In the genomic region with DNA sequence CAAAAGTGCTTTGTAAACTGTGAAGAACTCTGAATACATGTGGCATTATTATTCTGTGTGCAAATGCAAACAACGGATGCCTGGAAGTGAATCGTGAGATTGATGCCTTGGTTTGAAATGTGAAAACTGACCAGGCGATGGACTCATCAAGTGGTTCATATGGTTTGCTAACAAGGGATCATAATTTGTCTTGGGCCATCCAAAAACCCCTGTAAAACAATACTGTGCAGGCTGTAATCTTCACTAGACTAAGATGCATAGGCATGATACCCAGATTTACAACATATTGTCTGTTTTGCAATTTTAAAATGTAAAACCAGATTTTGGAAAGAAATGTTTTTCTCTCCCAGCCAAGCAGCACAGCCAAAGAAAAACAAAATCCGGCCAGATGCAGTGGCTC, we compare ENCODE assay signal across 38 cellular contexts.
"Had no signal": no experiment of that assay in that cellular context is flagged by ENCODE, and none has a peak within 500 bp of the region (broad histone marks: within the 10 kb centered on the region; RNA-seq: fewer than 3 reads in every experiment).

No MANE protein-coding gene starts in this region.

- H3K27ac ChIP-seq: adrenal gland, ascending aorta, body of pancreas, brain microvascular endothelial cell, cardiac muscle cell had no signal

- H3K36me3 Mint-ChIP-seq: activated naive CD4-positive, alpha-beta T cell treated with anti-CD3 and anti-CD28 coated beads, Interleukin-2, amount 10 ng/mL, durations not matched to agents 7 days and 5 days; activated naive CD4-positive, alpha-beta T cell treated with anti-CD3 and anti-CD28 coated beads, Interleukin-2, amount 50 U/mL, for 24 hours; activated naive CD4-positive, alpha-beta T cell treated with anti-CD3 and anti-CD28 coated beads, Interleukin-2, amount 50 U/mL, for 72 hours; activated naive CD8-positive, alpha-beta T cell; activated naive CD8-positive, alpha-beta T cell treated with anti-CD3 and anti-CD28 coated beads for 36 hours; activated naive CD8-positive, alpha-beta T cell treated with anti-CD3 and anti-CD28 coated beads, Interleukin-2, amount 10 ng/mL, durations not matched to agents 7 days and 5 days; brain had no signal

- DNase-seq: activated effector memory CD4-positive, alpha-beta T cell treated with anti-CD3 and anti-CD28 coated beads, Interleukin-2, amount 50 U/mL, for 16 hours; activated effector memory CD4-positive, alpha-beta T cell treated with Interleukin-2 at 50 U/mL for 16 hours; activated gamma-delta T cell; activated gamma-delta T cell treated with Interleukin-2 at 50 U/mL for 16 hours; activated naive CD4-positive, alpha-beta T cell; activated naive CD4-positive, alpha-beta T cell treated with anti-CD3 and anti-CD28 coated beads for 36 hours; activated naive CD4-positive, alpha-beta T cell treated with anti-CD3 and anti-CD28 coated beads, Interleukin-2, amount 10 ng/mL, durations not matched to agents 7 days and 5 days; activated naive CD4-positive, alpha-beta T cell treated with anti-CD3 and anti-CD28 coated beads, Interleukin-2, amount 50 U/mL, for 16 hours; activated naive CD4-positive, alpha-beta T cell treated with Interleukin-2 at 50 U/mL for 16 hours; activated naive CD8-positive, alpha-beta T cell treated with anti-CD3 and anti-CD28 coated beads for 36 hours; activated naive CD8-positive, alpha-beta T cell treated with anti-CD3 and anti-CD28 coated beads, Interleukin-2, amount 10 ng/mL, durations not matched to agents 7 days and 5 days; activated naive CD8-positive, alpha-beta T cell treated with anti-CD3 and anti-CD28 coated beads, Interleukin-2, amount 50 U/mL, for 24 hours; activated T-cell treated with anti-CD3 and anti-CD28 coated beads, Interleukin-2, amount 50 U/mL, for 1 hour; activated T-cell treated with anti-CD3 and anti-CD28 coated beads, Interleukin-2, amount 50 U/mL, for 24 hours; activated T-cell treated with anti-CD3 and anti-CD28 coated beads, Interleukin-2, amount 50 U/mL, for 4 hours; activated T-cell treated with anti-CD3 and anti-CD28 coated beads, Interleukin-2, amount 50 U/mL, for 48 hours; activated T-cell treated with anti-CD3 and anti-CD28 coated beads, Interleukin-2, amount 50 U/mL, for 72 hours; adrenal gland; amniotic stem cell; amygdala; anterior cingulate cortex; aorta; body of pancreas; brain microvascular endothelial cell; caudate nucleus; central memory CD4-positive, alpha-beta T cell; cerebellar nuclear complex had no signal

- H3K36me3 ChIP-seq: adrenal gland, ascending aorta, brain microvascular endothelial cell, breast epithelium, cardiac muscle cell had no signal

- H3K4me1 ChIP-seq: adrenal gland, ascending aorta had no signal

- H3K27me3 Mint-ChIP-seq: activated naive CD4-positive, alpha-beta T cell treated with anti-CD3 and anti-CD28 coated beads, Interleukin-2, amount 10 ng/mL, durations not matched to agents 7 days and 5 days; activated naive CD4-positive, alpha-beta T cell treated with anti-CD3 and anti-CD28 coated beads, Interleukin-2, amount 50 U/mL, for 24 hours; activated T-cell treated with anti-CD3 and anti-CD28 coated beads, Interleukin-2, amount 50 U/mL, for 24 hours; activated T-helper 17 cell treated with anti-CD3 and anti-CD28 coated beads, Interleukin-2, amount 50 U/mL, for 72 hours had no signal

- H3K4me3 Mint-ChIP-seq: activated naive CD4-positive, alpha-beta T cell treated with anti-CD3 and anti-CD28 coated beads for 36 hours; activated naive CD4-positive, alpha-beta T cell treated with anti-CD3 and anti-CD28 coated beads, Interleukin-2, amount 10 ng/mL, durations not matched to agents 7 days and 5 days; activated naive CD4-positive, alpha-beta T cell treated with anti-CD3 and anti-CD28 coated beads, Interleukin-2, amount 50 U/mL, for 24 hours; activated naive CD8-positive, alpha-beta T cell; activated naive CD8-positive, alpha-beta T cell treated with anti-CD3 and anti-CD28 coated beads for 36 hours; activated naive CD8-positive, alpha-beta T cell treated with anti-CD3 and anti-CD28 coated beads, Interleukin-2, amount 10 ng/mL, durations not matched to agents 7 days and 5 days; activated naive CD8-positive, alpha-beta T cell treated with anti-CD3 and anti-CD28 coated beads, Interleukin-2, amount 50 U/mL, for 24 hours; activated T-cell treated with anti-CD3 and anti-CD28 coated beads, Interleukin-2, amount 50 U/mL, for 24 hours; activated T-cell treated with anti-CD3 and anti-CD28 coated beads, Interleukin-2, amount 50 U/mL, for 4 hours; activated T-cell treated with anti-CD3 and anti-CD28 coated beads, Interleukin-2, amount 50 U/mL, for 72 hours; activated T-helper 1 cell treated with anti-CD3 and anti-CD28 coated beads, Interleukin-12 subunit alpha, Interleukin-12 subunit beta, Interleukin-2, Interleukin-4 antibody, amounts not matched to agents 30 ng/mL and 10 ng/mL and 1 ng/mL, durations not matched to agents 14 hours and 24 hours and 36 hours; activated T-helper 17 cell treated with anti-CD3 and anti-CD28 coated beads, Interleukin-2, amount 50 U/mL, for 72 hours; brain; central memory CD8-positive, alpha-beta T cell had no signal

- ATAC-seq: activated naive CD4-positive, alpha-beta T cell treated with anti-CD3 and anti-CD28 coated beads, Interleukin-2, amount 50 U/mL, for 72 hours; activated naive CD8-positive, alpha-beta T cell treated with anti-CD3 and anti-CD28 coated beads, Interleukin-2, amount 50 U/mL, for 24 hours; activated T-cell treated with anti-CD3 and anti-CD28 coated beads, Interleukin-2, amount 50 U/mL, for 4 hours; activated T-cell treated with anti-CD3 and anti-CD28 coated beads, Interleukin-2, amount 50 U/mL, for 72 hours; activated T-helper 17 cell treated with anti-CD3 and anti-CD28 coated beads, Interleukin-2, amount 50 U/mL, for 72 hours; body of pancreas had no signal

- H3K27ac Mint-ChIP-seq: activated naive CD4-positive, alpha-beta T cell treated with anti-CD3 and anti-CD28 coated beads for 36 hours; activated naive CD4-positive, alpha-beta T cell treated with anti-CD3 and anti-CD28 coated beads, Interleukin-2, amount 10 ng/mL, durations not matched to agents 7 days and 5 days; activated naive CD4-positive, alpha-beta T cell treated with anti-CD3 and anti-CD28 coated beads, Interleukin-2, amount 50 U/mL, for 24 hours; activated naive CD4-positive, alpha-beta T cell treated with anti-CD3 and anti-CD28 coated beads, Interleukin-2, amount 50 U/mL, for 72 hours; activated naive CD8-positive, alpha-beta T cell; activated naive CD8-positive, alpha-beta T cell treated with anti-CD3 and anti-CD28 coated beads for 36 hours; activated naive CD8-positive, alpha-beta T cell treated with anti-CD3 and anti-CD28 coated beads, Interleukin-2, amount 10 ng/mL, durations not matched to agents 7 days and 5 days; activated naive CD8-positive, alpha-beta T cell treated with anti-CD3 and anti-CD28 coated beads, Interleukin-2, amount 50 U/mL, for 24 hours; activated T-cell treated with anti-CD3 and anti-CD28 coated beads, Interleukin-2, amount 50 U/mL, for 24 hours; activated T-cell treated with anti-CD3 and anti-CD28 coated beads, Interleukin-2, amount 50 U/mL, for 72 hours; activated T-helper 1 cell treated with anti-CD3 and anti-CD28 coated beads, Interleukin-12 subunit alpha, Interleukin-12 subunit beta, Interleukin-2, Interleukin-4 antibody, amounts not matched to agents 30 ng/mL and 10 ng/mL and 1 ng/mL, durations not matched to agents 14 hours and 24 hours and 36 hours; activated T-helper 17 cell treated with anti-CD3 and anti-CD28 coated beads, Interleukin-2, amount 50 U/mL, for 72 hours; activated T-helper 2 cell treated with anti-CD3 and anti-CD28 coated beads, Interferon-gamma antibody, Interleukin-2, Interleukin-4, amounts not matched to agents 10 μg/mL and 5 μg/mL and 100 μg/mL, durations not matched to agents 14 hours and 24 hours and 36 hours had no signal

- H3K4me3 ChIP-seq: adrenal gland, ascending aorta, body of pancreas, breast epithelium, cardiac muscle cell had no signal

- H3K9me3 ChIP-seq: adrenal gland, ascending aorta, body of pancreas, breast epithelium had no signal

- H3K4me1 Mint-ChIP-seq: activated naive CD4-positive, alpha-beta T cell treated with anti-CD3 and anti-CD28 coated beads, Interleukin-2, amount 10 ng/mL, durations not matched to agents 7 days and 5 days; activated naive CD4-positive, alpha-beta T cell treated with anti-CD3 and anti-CD28 coated beads, Interleukin-2, amount 50 U/mL, for 24 hours; activated naive CD8-positive, alpha-beta T cell treated with anti-CD3 and anti-CD28 coated beads for 36 hours; activated naive CD8-positive, alpha-beta T cell treated with anti-CD3 and anti-CD28 coated beads, Interleukin-2, amount 10 ng/mL, durations not matched to agents 7 days and 5 days; activated naive CD8-positive, alpha-beta T cell treated with anti-CD3 and anti-CD28 coated beads, Interleukin-2, amount 50 U/mL, for 24 hours; activated T-helper 17 cell treated with anti-CD3 and anti-CD28 coated beads, Interleukin-2, amount 50 U/mL, for 72 hours; central memory CD8-positive, alpha-beta T cell had no signal

- H3K27me3 ChIP-seq: adrenal gland, ascending aorta, body of pancreas, brain microvascular endothelial cell, breast epithelium, cardiac muscle cell had no signal

- H3K9me3 Mint-ChIP-seq: activated naive CD4-positive, alpha-beta T cell treated with anti-CD3 and anti-CD28 coated beads for 36 hours; activated naive CD4-positive, alpha-beta T cell treated with anti-CD3 and anti-CD28 coated beads, Interleukin-2, amount 10 ng/mL, durations not matched to agents 7 days and 5 days; activated naive CD4-positive, alpha-beta T cell treated with anti-CD3 and anti-CD28 coated beads, Interleukin-2, amount 50 U/mL, for 24 hours; activated naive CD4-positive, alpha-beta T cell treated with anti-CD3 and anti-CD28 coated beads, Interleukin-2, amount 50 U/mL, for 72 hours; activated naive CD8-positive, alpha-beta T cell treated with anti-CD3 and anti-CD28 coated beads for 36 hours; activated naive CD8-positive, alpha-beta T cell treated with anti-CD3 and anti-CD28 coated beads, Interleukin-2, amount 10 ng/mL, durations not matched to agents 7 days and 5 days; activated naive CD8-positive, alpha-beta T cell treated with anti-CD3 and anti-CD28 coated beads, Interleukin-2, amount 50 U/mL, for 24 hours; activated T-cell treated with anti-CD3 and anti-CD28 coated beads, Interleukin-2, amount 50 U/mL, for 24 hours; activated T-cell treated with anti-CD3 and anti-CD28 coated beads, Interleukin-2, amount 50 U/mL, for 4 hours; activated T-cell treated with anti-CD3 and anti-CD28 coated beads, Interleukin-2, amount 50 U/mL, for 72 hours; activated T-helper 1 cell treated with anti-CD3 and anti-CD28 coated beads, Interleukin-12 subunit alpha, Interleukin-12 subunit beta, Interleukin-2, Interleukin-4 antibody, amounts not matched to agents 30 ng/mL and 10 ng/mL and 1 ng/mL, durations not matched to agents 14 hours and 24 hours and 36 hours; activated T-helper 17 cell treated with anti-CD3 and anti-CD28 coated beads, Interleukin-2, amount 50 U/mL, for 72 hours; activated T-helper 2 cell treated with anti-CD3 and anti-CD28 coated beads, Interferon-gamma antibody, Interleukin-2, Interleukin-4, amounts not matched to agents 10 μg/mL and 5 μg/mL and 100 μg/mL, durations not matched to agents 14 hours and 24 hours and 36 hours; central memory CD8-positive, alpha-beta T cell had no signal
